In the genomic region with DNA sequence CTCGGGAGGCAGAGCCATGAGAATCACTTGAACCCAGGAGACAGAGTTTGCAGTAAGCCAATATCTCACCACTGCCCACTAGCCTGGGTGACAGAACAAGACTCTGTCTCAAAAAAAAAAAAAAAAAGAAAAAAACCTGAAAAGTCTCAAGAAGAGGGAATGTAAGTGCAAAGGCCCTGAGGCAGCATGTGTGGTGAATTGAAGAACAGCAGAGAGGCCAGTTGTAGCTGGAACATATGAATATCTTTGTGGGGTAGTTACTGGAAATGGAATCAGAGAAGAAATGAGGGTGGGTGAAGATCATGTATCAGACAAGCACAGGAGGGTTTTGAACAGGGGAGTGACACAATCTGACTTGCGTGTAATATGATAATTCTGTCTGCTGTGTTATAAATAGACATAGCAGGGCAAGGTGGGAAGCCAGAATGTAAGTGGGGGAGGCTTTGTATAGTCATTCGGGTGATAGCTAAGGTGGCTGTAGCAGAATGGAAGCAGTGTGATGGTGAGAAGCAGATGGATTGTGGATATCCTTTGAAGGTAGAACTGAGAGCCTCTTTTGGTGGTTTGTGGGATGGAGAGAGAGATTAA, we compare ENCODE assay signal across 2 cellular contexts.
TF ChIP-seq lines count a peak whose summit lies in the region.

No MANE protein-coding gene starts in this region.

TF ChIP-seq in HEK293, 187 proteins besides CTCF, POLR2A, EP300 and RAD21 (continued from another document):
- peak; percentile 96 for TF ChIP-seq ZNF623 (tag by site-specific recombination; IDR thresholded peaks at IDR 0.05)

TF ChIP-seq in K562, 482 proteins besides CTCF, POLR2A, EP300 and RAD21 (continued from another document and continues in another):
- TF ChIP-seq, protein P1, sequence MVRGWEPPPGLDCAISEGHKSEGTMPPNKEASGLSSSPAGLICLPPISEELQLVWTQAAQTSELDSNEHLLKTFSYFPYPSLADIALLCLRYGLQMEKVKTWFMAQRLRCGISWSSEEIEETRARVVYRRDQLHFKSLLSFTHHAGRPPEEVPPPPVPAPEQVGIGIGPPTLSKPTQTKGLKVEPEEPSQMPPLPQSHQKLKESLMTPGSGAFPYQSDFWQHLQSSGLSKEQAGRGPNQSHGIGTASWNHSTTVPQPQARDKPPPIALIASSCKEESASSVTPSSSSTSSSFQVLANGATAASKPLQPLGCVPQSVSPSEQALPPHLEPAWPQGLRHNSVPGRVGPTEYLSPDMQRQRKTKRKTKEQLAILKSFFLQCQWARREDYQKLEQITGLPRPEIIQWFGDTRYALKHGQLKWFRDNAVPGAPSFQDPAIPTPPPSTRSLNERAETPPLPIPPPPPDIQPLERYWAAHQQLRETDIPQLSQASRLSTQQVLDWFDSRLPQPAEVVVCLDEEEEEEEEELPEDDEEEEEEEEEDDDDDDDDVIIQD (CRISPR knock-in tag; IDR thresholded peaks at IDR 0.05) = no peak
- TF ChIP-seq TARDBP (IDR thresholded peaks at IDR 0.05) (no peak), ELK1 (CRISPR knock-in tag; IDR thresholded peaks at IDR 0.05) (no peak), POLR2G (IDR thresholded peaks at IDR 0.05; ENCODE audit: low read depth, low read length) (no peak), SNRNP70 (optimal IDR thresholded peaks at IDR 0.05; ENCODE audit: low read depth, low read length) (no peak), SRSF7 (optimal IDR thresholded peaks at IDR 0.05; ENCODE audit: low read depth, low read length) (no peak), TEAD2 (tag; IDR thresholded peaks at IDR 0.05) (no peak), TAF1 (IDR thresholded peaks at IDR 0.05; ENCODE audit: control insufficient read depth, extremely low read depth, insufficient read depth, low read length, severe bottlenecking) (no peak), SP2 (IDR thresholded peaks at IDR 0.05; ENCODE audit: extremely low read depth, low read depth, low read length, poor library complexity, severe bottlenecking) (no peak), ZNF551 (CRISPR knock-in tag; IDR thresholded peaks at IDR 0.05) (no peak), ZNF280B (CRISPR knock-in tag; IDR thresholded peaks at IDR 0.05) (no peak), CBFA2T2 (conservative IDR thresholded peaks at IDR 0.05) (no peak), BACH1 (tag; IDR thresholded peaks at IDR 0.05) (no peak), ZBTB7A (IDR thresholded peaks at IDR 0.05; ENCODE audit: borderline replicate concordance, control insufficient read depth, low read depth, low read length) (no peak), NFE2 (IDR thresholded peaks at IDR 0.05; ENCODE audit: low read depth) (no peak), TAF9B (IDR thresholded peaks at IDR 0.05; ENCODE audit: partially characterized antibody) (no peak), ZNF75A (CRISPR knock-in tag; IDR thresholded peaks at IDR 0.05) (no peak), ZNF282 (CRISPR knock-in tag; IDR thresholded peaks at IDR 0.05) (no peak), ZFP1 (CRISPR knock-in tag; IDR thresholded peaks at IDR 0.05) (no peak), CREBBP (IDR thresholded peaks at IDR 0.05; ENCODE audit: low read depth, low read length) (no peak), TCFL5 (CRISPR knock-in tag; conservative IDR thresholded peaks at IDR 0.05) (no peak), ZNF274 (IDR thresholded peaks at IDR 0.05; ENCODE audit: borderline replicate concordance, low read depth, low read length) (no peak), TFAM (CRISPR knock-in tag; conservative IDR thresholded peaks at IDR 0.05) (no peak), FOXP1 (CRISPR knock-in tag; IDR thresholded peaks at IDR 0.05) (no peak), BCOR (IDR thresholded peaks at IDR 0.05) (peak; percentile 88), CHD7 (IDR thresholded peaks at IDR 0.05; ENCODE audit: low read depth, low read length) (no peak), ADNP (tag; IDR thresholded peaks at IDR 0.05) (no peak), SMARCA5 (IDR thresholded peaks at IDR 0.05) (peak; percentile 80; the same call in 1 of the 2 replicates), MEF2A (IDR thresholded peaks at IDR 0.05; ENCODE audit: control insufficient read depth, low read depth, low read length) (peak; percentile 48; the same call in 1 of the 2 replicates), MNT (conservative IDR thresholded peaks at IDR 0.05) (0 out of 4 replicates have a peak, but pooled peaks of 1 of the 2 experiments have one; percentile 16), ZNF586 (CRISPR knock-in tag; conservative IDR thresholded peaks at IDR 0.05) (no peak), KDM1A (IDR thresholded peaks at IDR 0.05) (0 out of 4 replicates have a peak, but pooled peaks of 1 of the 2 experiments have one; percentile 32), MTF1 (CRISPR knock-in tag; IDR thresholded peaks at IDR 0.05; ENCODE audit: borderline replicate concordance) (no peak), HDAC2 (IDR thresholded peaks at IDR 0.05) (peak; percentile 41; the same call in 1 of the 2 replicates), HNRNPUL1 (IDR thresholded peaks at IDR 0.05; ENCODE audit: low read length) (no peak), ZNF436 (CRISPR knock-in tag; IDR thresholded peaks at IDR 0.05) (no peak), TAL1 (IDR thresholded peaks at IDR 0.05) (no peak), RBM25 (IDR thresholded peaks at IDR 0.05; ENCODE audit: low read depth, low read length, severe bottlenecking) (peak; percentile 88)
- TF ChIP-seq, protein P2, sequence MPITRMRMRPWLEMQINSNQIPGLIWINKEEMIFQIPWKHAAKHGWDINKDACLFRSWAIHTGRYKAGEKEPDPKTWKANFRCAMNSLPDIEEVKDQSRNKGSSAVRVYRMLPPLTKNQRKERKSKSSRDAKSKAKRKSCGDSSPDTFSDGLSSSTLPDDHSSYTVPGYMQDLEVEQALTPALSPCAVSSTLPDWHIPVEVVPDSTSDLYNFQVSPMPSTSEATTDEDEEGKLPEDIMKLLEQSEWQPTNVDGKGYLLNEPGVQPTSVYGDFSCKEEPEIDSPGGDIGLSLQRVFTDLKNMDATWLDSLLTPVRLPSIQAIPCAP (CRISPR knock-in tag; IDR thresholded peaks at IDR 0.05; ENCODE audit: borderline replicate concordance) = no peak
- TF ChIP-seq, protein P3, sequence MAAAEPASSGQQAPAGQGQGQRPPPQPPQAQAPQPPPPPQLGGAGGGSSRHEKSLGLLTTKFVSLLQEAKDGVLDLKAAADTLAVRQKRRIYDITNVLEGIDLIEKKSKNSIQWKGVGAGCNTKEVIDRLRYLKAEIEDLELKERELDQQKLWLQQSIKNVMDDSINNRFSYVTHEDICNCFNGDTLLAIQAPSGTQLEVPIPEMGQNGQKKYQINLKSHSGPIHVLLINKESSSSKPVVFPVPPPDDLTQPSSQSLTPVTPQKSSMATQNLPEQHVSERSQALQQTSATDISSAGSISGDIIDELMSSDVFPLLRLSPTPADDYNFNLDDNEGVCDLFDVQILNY (CRISPR knock-in tag; IDR thresholded peaks at IDR 0.05) = no peak
- TF ChIP-seq, protein P4, sequence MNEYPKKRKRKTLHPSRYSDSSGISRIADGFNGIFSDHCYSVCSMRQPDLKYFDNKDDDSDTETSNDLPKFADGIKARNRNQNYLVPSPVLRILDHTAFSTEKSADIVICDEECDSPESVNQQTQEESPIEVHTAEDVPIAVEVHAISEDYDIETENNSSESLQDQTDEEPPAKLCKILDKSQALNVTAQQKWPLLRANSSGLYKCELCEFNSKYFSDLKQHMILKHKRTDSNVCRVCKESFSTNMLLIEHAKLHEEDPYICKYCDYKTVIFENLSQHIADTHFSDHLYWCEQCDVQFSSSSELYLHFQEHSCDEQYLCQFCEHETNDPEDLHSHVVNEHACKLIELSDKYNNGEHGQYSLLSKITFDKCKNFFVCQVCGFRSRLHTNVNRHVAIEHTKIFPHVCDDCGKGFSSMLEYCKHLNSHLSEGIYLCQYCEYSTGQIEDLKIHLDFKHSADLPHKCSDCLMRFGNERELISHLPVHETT (CRISPR knock-in tag; conservative IDR thresholded peaks at IDR 0.05 in 1 of 2, IDR thresholded peaks at IDR 0.05 in 1 of 2) = no peak
